ENCODE assay signal across 13 cellular contexts in the genomic region with DNA sequence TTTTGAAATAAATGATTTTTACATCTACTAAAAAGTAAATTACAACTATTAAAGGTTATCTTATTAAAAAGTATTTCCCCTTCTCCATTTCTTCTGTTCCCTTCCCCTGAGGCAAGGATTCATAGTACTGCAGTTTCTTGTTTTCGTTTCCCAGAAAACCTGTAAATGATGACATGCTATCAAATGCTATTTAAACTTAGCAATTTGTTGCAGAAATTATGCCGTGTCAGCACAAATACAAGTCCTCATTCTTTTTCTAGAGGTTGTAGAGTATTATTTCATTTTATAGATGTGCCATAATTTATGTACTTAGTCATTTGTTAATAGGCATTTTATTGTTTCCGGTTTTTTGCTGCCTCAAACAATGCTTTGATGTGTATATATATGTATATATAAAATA.
"Had no signal": no experiment of that assay in that cellular context is flagged by ENCODE, and none has a peak within 500 bp of the region (broad histone marks: within the 10 kb centered on the region; RNA-seq: fewer than 3 reads in every experiment).

No MANE protein-coding gene starts in this region.

- FAIRE-seq: astrocyte had no signal

- H3K27ac ChIP-seq: lower lobe of right lung, right atrium auricular region, transverse colon had no signal

- H3K36me3 ChIP-seq: lower lobe of right lung, right atrium auricular region, transverse colon had no signal

- DNase-seq: activated CD4-positive, alpha-beta T cell treated with anti-CD3 and anti-CD28 coated beads for 1 hour; activated CD4-positive, alpha-beta T cell treated with anti-CD3 and anti-CD28 coated beads, Interleukin-2, amount 50 U/mL, for 48 hours; activated naive CD4-positive, alpha-beta T cell; activated T-cell treated with anti-CD3 and anti-CD28 coated beads, Interleukin-2, amount 50 U/mL, for 48 hours; hypothalamus; lower lobe of right lung; midbrain; nucleus accumbens; T1000; transverse colon had no signal

- H3K4me2 ChIP-seq: smooth muscle cell had no signal

- H3K9me3 ChIP-seq: lower lobe of right lung, right atrium auricular region, transverse colon had no signal

- H3K4me3 ChIP-seq: lower lobe of right lung, right atrium auricular region, smooth muscle cell, transverse colon had no signal

- H3K4me1 ChIP-seq: transverse colon had no signal

- H3K27me3 ChIP-seq: right atrium auricular region, transverse colon had no signal
